9 cellular contexts compared by ENCODE assay signal in genomic region chr10:132229834-132230556, GRCh38. TPM values are rescaled to one million over a fixed set of nuclear protein-coding genes. Genes with fewer than 3 reads are reported as not detected.
DNase-seq lines count a peak whose midpoint lies in the region; ATAC-seq and TF ChIP-seq lines count a peak whose summit lies in the region.
"Had no signal": no experiment of that assay in that cellular context is flagged by ENCODE, and none has a peak within 500 bp of the region (broad histone marks: within the 10 kb centered on the region; RNA-seq: fewer than 3 reads in every experiment).

No MANE protein-coding gene starts in this region.

- CTCF ChIA-PET in RWPE1 (lab: Yijun Ruan, JAX) = interaction anchor here (1.0 kb wide), 1 partner anchor 14 kb away, joined by 3 read pairs; no protein-coding TSS in a partner anchor

- H3K4me3 ChIP-seq in GM12864 (ENCODE audit: low read depth, low read length) = peak overlapping the region; percentile 18; the same call in 1 of the 2 replicates

- H3K27ac ChIP-seq in RWPE1 = no peak overlapping the region

- ATAC-seq in HG02798 (IDR thresholded peaks at IDR 0.05; ENCODE audit: poor library complexity, unreplicated experiment) (peak; percentile 65), HG03108 (IDR thresholded peaks at IDR 0.05; ENCODE audit: unreplicated experiment) (no peak)
- ATAC-seq: HCT116 had no signal

- TF ChIP-seq CTCF in GM12864 (IDR thresholded peaks at IDR 0.05; ENCODE audit: low read depth, low read length, missing control alignments) (no peak), RWPE1 (conservative IDR thresholded peaks at IDR 0.05; ENCODE audit: low read depth) (no peak)

- DNase-seq in GM12864 (ENCODE audit: low read depth) = peak; percentile 33
- peak; percentile 30 for DNase-seq in activated naive CD4-positive, alpha-beta T cell treated with Interleukin-2 at 50 U/mL for 16 hours
- DNase-seq in mucosa of gallbladder (ENCODE audit: low spot score) = peak; percentile 26
- DNase-seq in anterior cingulate cortex (lab: John Stamatoyannopoulos, UW) = no peak
- no peak for DNase-seq in DMS 273 treated with DMSO at 0.1 percent for 48 hours (lab: John Stamatoyannopoulos, UW)
- DNase-seq in RWPE1 (ENCODE audit: low spot score) = no peak

- POLR2A ChIA-PET in RWPE1 (lab: Yijun Ruan, JAX; ENCODE audit: low non-redundant PET) = no interaction called here

RNA-seq across cellular contexts. Expression of gene DPYSL4, which starts 43.2 kb away (rescaled TPM):
- total RNA-seq in mucosa of gallbladder = 0.81 TPM

Comparison
In these comparisons a context has a peak if more than half of its experiments do, and no peak if none do; other contexts are left out.
1. DNase-seq: peak in GM12864 (single experiment), activated naive CD4-positive, alpha-beta T cell treated with Interleukin-2 at 50 U/mL for 16 hours (single experiment) and mucosa of gallbladder (single experiment); none in anterior cingulate cortex (0 of 58), DMS 273 treated with DMSO at 0.1 percent for 48 hours (single experiment) and RWPE1 (single experiment).